15 cellular contexts compared by ENCODE assay signal in genomic region chr3:133394561-133395311, GRCh38. TPM values are rescaled to one million over a fixed set of nuclear protein-coding genes. Genes with fewer than 3 reads are reported as not detected.
A peak's percentile ranks its signal among the peaks of the same experiment; 100 is the strongest.
DNase-seq lines count a peak whose midpoint lies in the region; ATAC-seq, FAIRE-seq and TF ChIP-seq lines count a peak whose summit lies in the region.
"Had no signal": no experiment of that assay in that cellular context is flagged by ENCODE, and none has a peak within 500 bp of the region (broad histone marks: within the 10 kb centered on the region; RNA-seq: fewer than 3 reads in every experiment).

No MANE protein-coding gene starts in this region.

- intact Hi-C loops in pancreas (cut with DNase I): no loop called here

- H3K9me3 ChIP-seq in MM.1S (replicated peaks; ENCODE audit: insufficient read depth, low read length) (no peaks in the 10 kb centered on the region), pancreas (no peaks in the 10 kb centered on the region)
- H3K9me3 ChIP-seq: BE2C had no signal

- WGBS in pancreas, 2 donors: 30 to 46% methylated on average over 1 of the region's 1 CpG

- no peaks in the 10 kb centered on the region for H3K9me2 ChIP-seq in MM.1S (replicated peaks; ENCODE audit: insufficient read depth, low read length)

- DNase-seq in NCI-H1092 treated with DMSO at 0.1 percent for 48 hours (lab: John Stamatoyannopoulos, UW): peak; percentile 11
- DNase-seq in NCI-H1092 (lab: John Stamatoyannopoulos, UW): no peak
- peak; percentile 30 for DNase-seq in MM.1S
- peak; percentile 13 for DNase-seq in bronchial epithelial cell (ENCODE audit: low read depth)
- no peak for DNase-seq in pancreas
- DNase-seq in effector CD8-positive, alpha-beta T cell (lab: John Stamatoyannopoulos, UW): no peak
- DNase-seq in SW480 (ENCODE audit: low spot score): no peak
- DNase-seq: BE2C; CD8-positive, alpha-beta T cell; H7; Kasumi-1; NCI-H2227 treated with DMSO at 0.1 percent for 48 hours; NCI-H526 treated with DMSO at 0.1 percent for 48 hours had no signal

- ATAC-seq in pancreas (peak; percentile 43 to 93 (median 56)), HG03175 (IDR thresholded peaks at IDR 0.05; ENCODE audit: unreplicated experiment) (no peak)
- ATAC-seq: CD8-positive, alpha-beta T cell had no signal

- FAIRE-seq in bronchial epithelial cell (lab: Jason Lieb, UNC) (no peak), pancreas (lab: Jason Lieb, UNC) (no peak)

- peak overlapping the region; percentile 7; the same call in 1 of the 2 replicates for H3K27ac ChIP-seq in MM.1S (ENCODE audit: low read length)
- no peak overlapping the region for H3K27ac ChIP-seq in pancreas
- H3K27ac ChIP-seq: RWPE1 had no signal

- H3K27me3 ChIP-seq in MM.1S (replicated peaks; ENCODE audit: insufficient read depth, low read length) (no peaks in the 10 kb centered on the region), bronchial epithelial cell (ENCODE audit: control insufficient read depth, insufficient read depth, low read length) (peaks cover 2% of the 10 kb centered on the region), pancreas (no peaks in the 10 kb centered on the region)
- H3K27me3 ChIP-seq: BE2C had no signal

- H3K4me1 ChIP-seq in MM.1S (ENCODE audit: low read length): peaks cover 9% of the 10 kb centered on the region
- no peaks in the 10 kb centered on the region for H3K4me1 ChIP-seq in pancreas

- H3K4me3 ChIP-seq in MM.1S (ENCODE audit: low read length): no peak overlapping the region
- H3K4me3 ChIP-seq in bronchial epithelial cell (ENCODE audit: low read depth, low read length): no peak overlapping the region
- H3K4me3 ChIP-seq in pancreas: no peak overlapping the region

- no peak for TF ChIP-seq CTCF in MM.1S (IDR thresholded peaks at IDR 0.05; ENCODE audit: low read length)
- TF ChIP-seq CTCF in bronchial epithelial cell (IDR thresholded peaks at IDR 0.05; ENCODE audit: insufficient read depth, low read length, severe bottlenecking): no peak
- TF ChIP-seq CTCF in pancreas (IDR thresholded peaks at IDR 0.05): no peak

- no peaks in the 10 kb centered on the region for H3F3A ChIP-seq in MM.1S (ENCODE audit: insufficient read depth, low read length)

- no peaks in the 10 kb centered on the region for H3K36me3 ChIP-seq in MM.1S (replicated peaks; ENCODE audit: insufficient read depth, low read length)
- H3K36me3 ChIP-seq in bronchial epithelial cell (ENCODE audit: control insufficient read depth, insufficient read depth, low read length): no peaks in the 10 kb centered on the region
- no peaks in the 10 kb centered on the region for H3K36me3 ChIP-seq in pancreas

- peak overlapping the region; percentile 5; the same call in 1 of the 2 replicates for H3K4me2 ChIP-seq in MM.1S (ENCODE audit: low read depth, low read length)

- H3K79me2 ChIP-seq in MM.1S (ENCODE audit: low read length): no peaks in the 10 kb centered on the region

- peak overlapping the region; percentile 30; the same call in 1 of the 2 replicates for H2AFZ ChIP-seq in MM.1S (ENCODE audit: low read length)

- no peaks in the 10 kb centered on the region for H4K20me1 ChIP-seq in MM.1S (ENCODE audit: insufficient read depth, low read length)

- H3K9ac ChIP-seq in MM.1S (ENCODE audit: low read length): no peak overlapping the region

RNA-seq across cellular contexts. Expression of gene BFSP2, which starts 5.1 kb away (rescaled TPM):
- not detected in 2 replicates for total RNA-seq in bronchial epithelial cell
- not detected for total RNA-seq in pancreas
- not detected for polyA plus RNA-seq in pancreas
- total RNA-seq: CD8-positive, alpha-beta T cell; H7 had no signal

Comparison
In these comparisons a context has a peak if more than half of its experiments do, and no peak if none do; other contexts are left out.
1. DNase-seq: peak in NCI-H1092 treated with DMSO at 0.1 percent for 48 hours (single experiment), MM.1S (single experiment) and bronchial epithelial cell (single experiment); none in NCI-H1092 (single experiment), pancreas (0 of 6), effector CD8-positive, alpha-beta T cell (single experiment) and SW480 (single experiment).